9 cellular contexts compared by ENCODE assay signal in the genomic region with DNA sequence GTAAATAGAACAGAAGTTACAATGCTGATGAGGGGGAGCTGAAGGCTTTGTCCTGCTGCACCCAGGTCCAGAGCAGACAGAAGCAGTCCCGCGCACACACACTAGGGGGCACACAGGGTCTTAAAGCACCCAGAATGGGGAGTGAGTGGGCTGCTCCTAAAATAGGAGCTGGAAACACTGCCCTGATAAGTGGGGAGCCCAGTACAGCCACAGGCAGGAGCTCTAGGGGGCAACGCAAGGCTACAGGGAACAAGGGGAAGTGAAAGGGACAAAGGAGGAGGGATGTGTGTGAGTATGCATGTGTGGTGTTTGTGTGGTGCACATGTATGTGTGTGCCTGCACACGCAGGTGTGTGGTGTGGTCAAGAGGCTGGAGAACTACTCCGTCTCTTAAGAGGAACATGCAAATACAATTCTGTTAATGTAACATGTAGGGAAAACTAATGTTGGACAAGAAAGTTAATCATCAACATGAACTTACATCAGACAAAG.
DNase-seq lines count a peak whose midpoint lies in the region; ATAC-seq, FAIRE-seq and TF ChIP-seq lines count a peak whose summit lies in the region.
"Had no signal": no experiment of that assay in that cellular context is flagged by ENCODE, and none has a peak within 500 bp of the region (broad histone marks: within the 10 kb centered on the region; RNA-seq: fewer than 3 reads in every experiment).

No MANE protein-coding gene starts in this region.

- H3K4me3 ChIP-seq in AG09309 (ENCODE audit: control insufficient read depth, low read depth, low read length), result no peak overlapping the region

- H3K36me3 Mint-ChIP-seq in chondrocyte (ENCODE audit: low read depth), result peaks cover 8% of the 10 kb centered on the region
- H3K36me3 Mint-ChIP-seq in neural crest cell (ENCODE audit: low read depth), result peaks cover 9% of the 10 kb centered on the region

- peaks cover 5% of the 10 kb centered on the region for H3K4me1 Mint-ChIP-seq in chondrocyte (ENCODE audit: low read depth)
- peaks cover 5% of the 10 kb centered on the region for H3K4me1 Mint-ChIP-seq in neural crest cell

- H3K27ac Mint-ChIP-seq in chondrocyte (ENCODE audit: unreplicated experiment), result no peak overlapping the region
- no peak overlapping the region for H3K27ac Mint-ChIP-seq in neural crest cell (ENCODE audit: unreplicated experiment)
- H3K27ac Mint-ChIP-seq: naive B cell had no signal

- H3K27me3 Mint-ChIP-seq in chondrocyte (ENCODE audit: low read depth) (no peaks in the 10 kb centered on the region), neural crest cell (ENCODE audit: low read depth) (no peaks in the 10 kb centered on the region)

- TF ChIP-seq CTCF in AG09309 (IDR thresholded peaks at IDR 0.05; ENCODE audit: control insufficient read depth, insufficient read depth, low read depth, low read length, missing control alignments), result peak; percentile 82
- TF ChIP-seq CTCF in chondrocyte (IDR thresholded peaks at IDR 0.05), result peak; percentile 84
- TF ChIP-seq CTCF in neural crest cell (conservative IDR thresholded peaks at IDR 0.05), result peak; percentile 74

- no peak for TF ChIP-seq POLR2A in GM12891 (IDR thresholded peaks at IDR 0.05; ENCODE audit: low read depth, low read length)

- no peak for DNase-seq in AG09309 (ENCODE audit: low read depth)
- DNase-seq in GM12891 (ENCODE audit: insufficient read length, low spot score), result peak; percentile 35
- DNase-seq in OCI-M1 (lab: John Stamatoyannopoulos, UW), result peak; percentile 63
- DNase-seq in chondrocyte (ENCODE audit: low spot score), result no peak
- DNase-seq in neural crest cell (ENCODE audit: low read depth, low spot score), result peak; percentile 70
- no peak for DNase-seq in NCI-H1436 treated with DMSO at 0.1 percent for 48 hours (lab: John Stamatoyannopoulos, UW)
- no peak for DNase-seq in globus pallidus (ENCODE audit: low spot score)
- DNase-seq: naive B cell had no signal

- H3K4me3 Mint-ChIP-seq in chondrocyte (ENCODE audit: unreplicated experiment), result no peak overlapping the region
- no peak overlapping the region for H3K4me3 Mint-ChIP-seq in neural crest cell
- H3K4me3 Mint-ChIP-seq: naive B cell had no signal

- peak; percentile 59 for FAIRE-seq in GM12891 (lab: Jason Lieb, UNC)

- ATAC-seq in HG02938 (IDR thresholded peaks at IDR 0.05; ENCODE audit: unreplicated experiment), result peak; percentile 71

- H3K9me3 Mint-ChIP-seq in chondrocyte (ENCODE audit: low read depth) (peaks cover 4% of the 10 kb centered on the region), neural crest cell (peaks cover 2% of the 10 kb centered on the region)

TF ChIP-seq in GM12891, 5 proteins besides CTCF, POLR2A, EP300 and RAD21:
- TF ChIP-seq SPI1 (IDR thresholded peaks at IDR 0.05; ENCODE audit: low read depth, low read length) (peak; percentile 54), TAF1 (IDR thresholded peaks at IDR 0.05; ENCODE audit: low read depth, low read length) (no peak), POU2F2 (IDR thresholded peaks at IDR 0.05; ENCODE audit: low read depth, low read length) (0 out of 2 replicates have a peak, but pooled peaks have one; percentile 51)

Comparison
In these comparisons a context has a peak if more than half of its experiments do, and no peak if none do; other contexts are left out.
1. DNase-seq: peak in GM12891 (single experiment), OCI-M1 (single experiment) and neural crest cell (single experiment); none in AG09309 (single experiment), chondrocyte (single experiment), NCI-H1436 treated with DMSO at 0.1 percent for 48 hours (single experiment) and globus pallidus (single experiment).
2. Peak in every context shown above with its lines, with median percentiles within 50 percentile points of each other: CTCF ChIP-seq.